ENCODE assay signal across 17 cellular contexts in the genomic region with DNA sequence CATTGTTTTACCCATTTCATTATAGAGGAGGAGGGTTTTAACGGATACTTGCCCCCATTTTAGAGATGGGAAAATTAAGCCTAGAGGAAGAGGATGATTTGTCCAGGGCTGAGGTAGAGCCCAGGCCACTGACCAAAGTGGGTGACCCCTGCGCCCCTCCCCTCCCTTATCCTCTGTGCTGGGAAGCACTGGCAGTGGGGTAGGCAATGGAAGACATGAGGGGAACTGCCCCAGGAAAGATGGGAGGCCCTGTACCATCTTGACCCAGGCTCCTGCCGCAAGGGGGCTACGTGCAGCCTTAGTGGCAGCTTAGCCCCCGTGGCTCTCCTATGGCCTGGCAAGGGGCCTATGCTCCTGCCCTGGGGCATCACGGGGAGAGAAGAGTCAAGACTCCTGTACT.
DNase-seq lines count a peak whose midpoint lies in the region; ATAC-seq, FAIRE-seq and TF ChIP-seq lines count a peak whose summit lies in the region.
"Had no signal": no experiment of that assay in that cellular context is flagged by ENCODE, and none has a peak within 500 bp of the region (broad histone marks: within the 10 kb centered on the region; RNA-seq: fewer than 3 reads in every experiment).

No MANE protein-coding gene starts in this region.

- H3K4me3 ChIP-seq in H1 (ENCODE audit: extremely low read depth in 1 of 4, insufficient read depth in 2 of 4, low read depth in 3 of 4, low read length in 4 of 4) (no peak overlapping the region), upper lobe of right lung (no peak overlapping the region)
- H3K4me3 ChIP-seq: BLaER1 treated with 17β-estradiol and CSF1 and Interleukin-3, amounts not matched to agents 10 nM and 100 nM; HAP-1 had no signal

- H2BK5ac ChIP-seq in H1 (ENCODE audit: low read depth, low read length) = no peak overlapping the region

- no peak overlapping the region for H2AFZ ChIP-seq in H1 (ENCODE audit: low read length)

- H3K4me2 ChIP-seq in H1 (ENCODE audit: insufficient read depth in 1 of 2, low read depth in 2 of 2, low read length in 2 of 2) = no peak overlapping the region

- H3K4me1 ChIP-seq in H1 (replicated peaks in 1 of 4; ENCODE audit: control insufficient read depth in 3 of 4, insufficient read depth in 4 of 4, low read length in 3 of 4) (peaks cover 0 to 4% (median 1%) of the 10 kb centered on the region in 4 experiments; a peak in 3 of 7 replicates), upper lobe of right lung (no peaks in the 10 kb centered on the region)
- H3K4me1 ChIP-seq: HAP-1 had no signal

- H4K8ac ChIP-seq in H1 (ENCODE audit: extremely low read depth, insufficient read depth, low read length) = peak overlapping the region; percentile 48

- intact Hi-C loops in upper lobe of right lung (cut with DNase I) = no loop called here
- intact Hi-C loops in left colon (cut with DNase I, micrococcal nuclease) = no loop called here

- H3K27ac ChIP-seq in H1 (ENCODE audit: low read depth, low read length) = no peak overlapping the region
- no peak overlapping the region for H3K27ac ChIP-seq in upper lobe of right lung
- H3K27ac ChIP-seq: BLaER1 treated with 17β-estradiol and CSF1 and Interleukin-3, amounts not matched to agents 10 nM and 100 nM had no signal

- H2BK120ac ChIP-seq in H1 (replicated peaks; ENCODE audit: low read depth, low read length) = no peak overlapping the region

- no peaks in the 10 kb centered on the region for H3K27me3 ChIP-seq in H1 (replicated peaks in 1 of 4; ENCODE audit: control insufficient read depth in 3 of 4, extremely low read depth in 1 of 4, insufficient read depth in 3 of 4, low read length in 3 of 4)
- no peaks in the 10 kb centered on the region for H3K27me3 ChIP-seq in upper lobe of right lung
- H3K27me3 ChIP-seq: BLaER1 treated with 17β-estradiol and CSF1 and Interleukin-3, amounts not matched to agents 10 nM and 100 nM had no signal

- no peak overlapping the region for H2BK12ac ChIP-seq in H1 (ENCODE audit: low read depth, low read length)

- H4K5ac ChIP-seq in H1 (ENCODE audit: insufficient read length, low read depth, low read length) = no peak overlapping the region

- no peak overlapping the region for H3K9ac ChIP-seq in H1 (replicated peaks in 1 of 4; ENCODE audit: extremely low read depth in 1 of 4, low read depth in 3 of 4, low read length in 3 of 4)
- H3K9ac ChIP-seq: BLaER1 treated with 17β-estradiol and CSF1 and Interleukin-3, amounts not matched to agents 10 nM and 100 nM had no signal

- H3K79me2 ChIP-seq in H1 (ENCODE audit: control insufficient read depth in 1 of 2, insufficient read depth in 2 of 2, low read length in 2 of 2) = no peaks in the 10 kb centered on the region

- TF ChIP-seq CTCF in GM13977 (IDR thresholded peaks at IDR 0.05; ENCODE audit: extremely low read depth, insufficient read depth, missing control alignments) = no peak
- no peak for TF ChIP-seq CTCF in H1 (IDR thresholded peaks at IDR 0.05; ENCODE audit: control extremely low read depth in 1 of 3, insufficient read depth in 1 of 3, low read depth in 1 of 3, low read length in 3 of 3)
- no peak for TF ChIP-seq CTCF in upper lobe of right lung (IDR thresholded peaks at IDR 0.05)

- no peak overlapping the region for H3K18ac ChIP-seq in H1 (ENCODE audit: extremely low read depth, low read length)

- H3K4ac ChIP-seq in H1 (replicated peaks; ENCODE audit: insufficient read length, low read depth, low read length) = no peak overlapping the region

- no peaks in the 10 kb centered on the region for H3K79me1 ChIP-seq in H1 (ENCODE audit: low read depth, low read length)

- no peak overlapping the region for H2BK20ac ChIP-seq in H1 (ENCODE audit: low read length)

- no peaks in the 10 kb centered on the region for H3K36me3 ChIP-seq in H1 (ENCODE audit: control insufficient read depth in 2 of 4, insufficient read depth in 4 of 4, low read length in 3 of 4)
- H3K36me3 ChIP-seq in upper lobe of right lung = no peaks in the 10 kb centered on the region
- H3K36me3 ChIP-seq: BLaER1 treated with 17β-estradiol and CSF1 and Interleukin-3, amounts not matched to agents 10 nM and 100 nM; HAP-1 had no signal

- no peak overlapping the region for H3K14ac ChIP-seq in H1 (ENCODE audit: insufficient read length)

- CTCF ChIA-PET in H1 (lab: Charles Lee; ENCODE audit: partially characterized antibody) = interaction anchor here (1.1 to 3.5 kb wide), 3 partner anchors 79 to 92 kb away, joined by 3 to 18 read pairs (median 18); no protein-coding TSS in a partner anchor

- H3K23me2 ChIP-seq in H1 (ENCODE audit: low read depth, low read length) = peaks cover 3% of the 10 kb centered on the region; the same call in 1 of the 2 replicates

- no peak overlapping the region for H3K23ac ChIP-seq in H1 (ENCODE audit: insufficient read length)

- peaks cover 0 to 6% of the 10 kb centered on the region in 2 experiments for H4K20me1 ChIP-seq in H1 (replicated peaks in 1 of 2; ENCODE audit: control insufficient read depth in 1 of 2, insufficient read depth in 2 of 2, low read length in 2 of 2)
- H4K20me1 ChIP-seq: BLaER1 treated with 17β-estradiol and CSF1 and Interleukin-3, amounts not matched to agents 10 nM and 100 nM had no signal

- TF ChIP-seq POLR2A in H1 (IDR thresholded peaks at IDR 0.05; ENCODE audit: control extremely low read depth in 1 of 2, low read depth in 2 of 2, low read length in 2 of 2) = no peak

- no peak overlapping the region for H4K91ac ChIP-seq in H1 (replicated peaks; ENCODE audit: insufficient read length, low read length)

- TF ChIP-seq EP300 in H1 (IDR thresholded peaks at IDR 0.05; ENCODE audit: borderline replicate concordance in 1 of 2, low read depth in 2 of 2, low read length in 2 of 2) = no peak

- ATAC-seq in upper lobe of right lung (no peak), GM21576 (IDR thresholded peaks at IDR 0.05; ENCODE audit: unreplicated experiment) (no peak), left colon (no peak)
- ATAC-seq: CD8-positive, alpha-beta T cell had no signal

- POLR2A ChIA-PET in H1 (lab: Charles Lee; ENCODE audit: partially characterized antibody) = no interaction called here

- no peak for FAIRE-seq in H1 (lab: Jason Lieb, UNC)
- FAIRE-seq: GM12891, GM18507 had no signal

- H3K9me3 ChIP-seq in H1 (ENCODE audit: insufficient read depth in 2 of 2, low read depth in 1 of 2, low read length in 1 of 2) (no peaks in the 10 kb centered on the region), upper lobe of right lung (no peaks in the 10 kb centered on the region)
- H3K9me3 ChIP-seq: HAP-1 had no signal

- WGBS in H1 (ENCODE audit: extremely low coverage in 1 of 2, insufficient coverage in 1 of 2, insufficient read length in 1 of 2, insufficient replicate concordance in 2 of 2, low coverage in 1 of 2, low lambda C conversion rate in 2 of 2, missing lambda C conversion rate in 1 of 2), 2 experiments = 84% methylated on average over 3 of the region's 6 CpGs; no CpG with 5 or more reads in 1 of the 2 experiments

- no peak overlapping the region for H2AK5ac ChIP-seq in H1 (ENCODE audit: low read depth, low read length)

- H3K56ac ChIP-seq in H1 (replicated peaks; ENCODE audit: insufficient read length, low read depth, low read length) = no peak overlapping the region

- no peak overlapping the region for H2BK15ac ChIP-seq in H1 (ENCODE audit: low read length)

- DNase-seq in D341Med (ENCODE audit: low spot score) (peak; percentile 16), GM13977 (ENCODE audit: low spot score) (peak; percentile 2), H1 (ENCODE audit: low read depth in 1 of 2, low spot score in 2 of 2) (no peak), upper lobe of right lung (peak; percentile 48), left colon (no peak)
- DNase-seq: Calu3; CD8-positive, alpha-beta T cell; DMS 273 treated with DMSO at 0.1 percent for 48 hours; DMS53; DND-41; EL; GOT3 had no signal

- no peak for TF ChIP-seq RAD21 in H1 (IDR thresholded peaks at IDR 0.05 in 1 of 2, conservative IDR thresholded peaks at IDR 0.05 in 1 of 2; ENCODE audit: low read depth in 2 of 2, low read length in 2 of 2)

- in situ Hi-C loops in GM13977 (cut with MboI; ENCODE audit: low pct_unique_long_range_greater_than_20kb, low sequenced_read_pairs, unreplicated experiment) = no loop called here

TF ChIP-seq in H1, 55 proteins besides CTCF, POLR2A, EP300 and RAD21:
- TF ChIP-seq, protein P1, sequence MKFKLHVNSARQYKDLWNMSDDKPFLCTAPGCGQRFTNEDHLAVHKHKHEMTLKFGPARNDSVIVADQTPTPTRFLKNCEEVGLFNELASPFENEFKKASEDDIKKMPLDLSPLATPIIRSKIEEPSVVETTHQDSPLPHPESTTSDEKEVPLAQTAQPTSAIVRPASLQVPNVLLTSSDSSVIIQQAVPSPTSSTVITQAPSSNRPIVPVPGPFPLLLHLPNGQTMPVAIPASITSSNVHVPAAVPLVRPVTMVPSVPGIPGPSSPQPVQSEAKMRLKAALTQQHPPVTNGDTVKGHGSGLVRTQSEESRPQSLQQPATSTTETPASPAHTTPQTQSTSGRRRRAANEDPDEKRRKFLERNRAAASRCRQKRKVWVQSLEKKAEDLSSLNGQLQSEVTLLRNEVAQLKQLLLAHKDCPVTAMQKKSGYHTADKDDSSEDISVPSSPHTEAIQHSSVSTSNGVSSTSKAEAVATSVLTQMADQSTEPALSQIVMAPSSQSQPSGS (IDR thresholded peaks at IDR 0.05; ENCODE audit: low read length) = no peak
- TF ChIP-seq TEAD4 (IDR thresholded peaks at IDR 0.05; ENCODE audit: low read depth, low read length) = no peak
- no peak for TF ChIP-seq MAFK (IDR thresholded peaks at IDR 0.05; ENCODE audit: low read depth, low read length)
- TF ChIP-seq JUN (IDR thresholded peaks at IDR 0.05; ENCODE audit: low read depth, low read length) = no peak
- TF ChIP-seq TCF12 (IDR thresholded peaks at IDR 0.05; ENCODE audit: low read depth, low read length) = no peak
- no peak for TF ChIP-seq KDM1A (IDR thresholded peaks at IDR 0.05; ENCODE audit: borderline replicate concordance, low read length)
TF ChIP-seq in H1: peak in this region for 0.

Comparison
In these comparisons a context has a peak if more than half of its experiments do, and no peak if none do; other contexts are left out.
1. DNase-seq: peak in D341Med (single experiment), GM13977 (single experiment) and upper lobe of right lung (single experiment); none in H1 (0 of 2) and left colon (0 of 2).